Comparison of ENCODE assay signal across 1 cellular context in genomic region chr17:42832213-42832933, GRCh38.
TF ChIP-seq lines count a peak whose summit lies in the region.

No MANE protein-coding gene starts in this region.

TF ChIP-seq in HepG2, 621 proteins besides CTCF, POLR2A, EP300 and RAD21 (continued from another document and continues in another):
- TF ChIP-seq ZNF580 (CRISPR knock-in tag; IDR thresholded peaks at IDR 0.05; ENCODE audit: borderline replicate concordance, low read depth) (no peak), HNRNPL (IDR thresholded peaks at IDR 0.05; ENCODE audit: low read depth, low read length) (no peak), ZNF670 (CRISPR knock-in tag; IDR thresholded peaks at IDR 0.05; ENCODE audit: borderline replicate concordance) (peak; percentile 40; the same call in 1 of the 2 replicates), ZNF331 (CRISPR knock-in tag; IDR thresholded peaks at IDR 0.05) (peak; percentile 71; the same call in 1 of the 2 replicates), ZFAT (CRISPR knock-in tag; conservative IDR thresholded peaks at IDR 0.05) (no peak), FOXA1 (IDR thresholded peaks at IDR 0.05) (no peak), FOXA1 (CRISPR knock-in tag; IDR thresholded peaks at IDR 0.05) (peak; percentile 61), ELF1 (CRISPR knock-in tag; IDR thresholded peaks at IDR 0.05) (0 out of 2 replicates have a peak, but pooled peaks have one; percentile 34), IRF2 (CRISPR knock-in tag; IDR thresholded peaks at IDR 0.05) (peak; percentile 57; the same call in 1 of the 2 replicates), MBD4 (IDR thresholded peaks at IDR 0.05; ENCODE audit: borderline replicate concordance, low read length) (peak; percentile 90; the same call in 1 of the 2 replicates), TOPORS (CRISPR knock-in tag; IDR thresholded peaks at IDR 0.05) (no peak), ZNF792 (CRISPR knock-in tag; IDR thresholded peaks at IDR 0.05) (no peak), PAX8 (CRISPR knock-in tag; IDR thresholded peaks at IDR 0.05; ENCODE audit: borderline replicate concordance) (no peak), REL (CRISPR knock-in tag; conservative IDR thresholded peaks at IDR 0.05) (0 out of 2 replicates have a peak, but pooled peaks have one; percentile 2), FOXO1 (CRISPR knock-in tag; IDR thresholded peaks at IDR 0.05) (peak; percentile 28; the same call in 1 of the 2 replicates), ZNF607 (CRISPR knock-in tag; IDR thresholded peaks at IDR 0.05; ENCODE audit: borderline replicate concordance) (no peak), CSRNP1 (CRISPR knock-in tag; IDR thresholded peaks at IDR 0.05) (0 out of 2 replicates have a peak, but pooled peaks have one; percentile 27), TSC22D2 (CRISPR knock-in tag; IDR thresholded peaks at IDR 0.05; ENCODE audit: borderline replicate concordance) (no peak), CREB3 (CRISPR knock-in tag; IDR thresholded peaks at IDR 0.05) (no peak), ZSCAN21 (CRISPR knock-in tag; IDR thresholded peaks at IDR 0.05; ENCODE audit: borderline replicate concordance) (0 out of 2 replicates have a peak, but pooled peaks have one; percentile 17), YY1 (IDR thresholded peaks at IDR 0.05; ENCODE audit: insufficient read depth, insufficient replicate concordance, low read depth, low read length) (no peak), TFAP4 (IDR thresholded peaks at IDR 0.05; ENCODE audit: borderline replicate concordance, low read depth) (no peak), LCORL (IDR thresholded peaks at IDR 0.05) (no peak), LCORL (CRISPR knock-in tag; IDR thresholded peaks at IDR 0.05) (no peak), AHDC1 (CRISPR knock-in tag; IDR thresholded peaks at IDR 0.05; ENCODE audit: borderline replicate concordance) (peak; percentile 41; the same call in 1 of the 2 replicates), TBL1XR1 (IDR thresholded peaks at IDR 0.05; ENCODE audit: borderline replicate concordance, low read length, partially characterized antibody) (peak; percentile 32), ZNF776 (CRISPR knock-in tag; IDR thresholded peaks at IDR 0.05) (no peak), ZFP82 (CRISPR knock-in tag; IDR thresholded peaks at IDR 0.05; ENCODE audit: borderline replicate concordance) (no peak), POLR2AphosphoS5 (IDR thresholded peaks at IDR 0.05; ENCODE audit: low read depth, low read length) (peak; percentile 67; the same call in 1 of the 2 replicates), HMG20A (CRISPR knock-in tag; IDR thresholded peaks at IDR 0.05; ENCODE audit: borderline replicate concordance) (peak; percentile 44; the same call in 1 of the 2 replicates), ATF2 (CRISPR knock-in tag; IDR thresholded peaks at IDR 0.05) (peak; percentile 52), ZNF800 (CRISPR knock-in tag; IDR thresholded peaks at IDR 0.05) (peak; percentile 10; the same call in 1 of the 2 replicates), FOXK1 (CRISPR knock-in tag; IDR thresholded peaks at IDR 0.05; ENCODE audit: borderline replicate concordance, low read depth) (0 out of 2 replicates have a peak, but pooled peaks have one; percentile 64), HOXA5 (CRISPR knock-in tag; IDR thresholded peaks at IDR 0.05) (peak; percentile 50; the same call in 1 of the 2 replicates), ZNF720 (CRISPR knock-in tag; IDR thresholded peaks at IDR 0.05) (no peak), ZNF652 (CRISPR knock-in tag; IDR thresholded peaks at IDR 0.05; ENCODE audit: borderline replicate concordance, low read depth) (peak; percentile 6; the same call in 1 of the 2 replicates), KLF16 (CRISPR knock-in tag; IDR thresholded peaks at IDR 0.05) (peak in 1 of 2 experiments; percentile 25; a peak in 1 of 4 replicates), THAP11 (CRISPR knock-in tag; IDR thresholded peaks at IDR 0.05) (peak; percentile 35; the same call in 1 of the 2 replicates), SNAI1 (CRISPR knock-in tag; IDR thresholded peaks at IDR 0.05; ENCODE audit: borderline replicate concordance) (peak; percentile 31; the same call in 1 of the 2 replicates), NFRKB (IDR thresholded peaks at IDR 0.05) (no peak), PAXIP1 (CRISPR knock-in tag; conservative IDR thresholded peaks at IDR 0.05) (peak; percentile 73), KDM5A (IDR thresholded peaks at IDR 0.05; ENCODE audit: borderline replicate concordance, low read length) (no peak), ZNF574 (CRISPR knock-in tag; IDR thresholded peaks at IDR 0.05) (0 out of 2 replicates have a peak, but pooled peaks have one; percentile 12), ZNF878 (CRISPR knock-in tag; IDR thresholded peaks at IDR 0.05) (peak; percentile 16; the same call in 1 of the 2 replicates)
